In genomic region chr3:175002732-175003143, GRCh38 we compare ENCODE assay signal across 20 cellular contexts.
DNase-seq lines count a peak whose midpoint lies in the region; ATAC-seq and TF ChIP-seq lines count a peak whose summit lies in the region.
"Had no signal": no experiment of that assay in that cellular context is flagged by ENCODE, and none has a peak within 500 bp of the region (broad histone marks: within the 10 kb centered on the region; RNA-seq: fewer than 3 reads in every experiment).

No MANE protein-coding gene starts in this region.

- WGBS in hepatocyte (ENCODE audit: low lambda C conversion rate, missing lambda C conversion rate): 64% methylated on average over 1 of the region's 1 CpG

- peak overlapping the region; percentile 18 for H3K27ac ChIP-seq in hepatocyte
- H3K27ac ChIP-seq: gastrocnemius medialis, vagina had no signal

- DNase-seq in AG08396 (ENCODE audit: low spot score): peak; percentile 55
- peak; percentile 13 for DNase-seq in HT1080 (ENCODE audit: low read depth)
- peak; percentile 83 for DNase-seq in astrocyte of the spinal cord (ENCODE audit: low read depth, low spot score)
- DNase-seq in hepatocyte (ENCODE audit: low spot score): peak; percentile 35
- DNase-seq in omental fat pad (ENCODE audit: low spot score): no peak
- no peak for DNase-seq in stimulated activated naive CD8-positive, alpha-beta T cell treated with anti-CD3 and anti-CD28 coated beads, Interleukin-15, amount 100 ng/mL, for 72 hours
- no peak for DNase-seq in DMS114 treated with DMSO at 0.1 percent for 48 hours (lab: John Stamatoyannopoulos, UW; ENCODE audit: unreplicated experiment)
- DNase-seq: activated CD4-positive, alpha-beta T cell treated with anti-CD3 and anti-CD28 coated beads for 4 hours; activated T-cell treated with anti-CD3 and anti-CD28 coated beads, Interleukin-2, amount 50 U/mL, for 72 hours; DMS53; gastrocnemius medialis; immature natural killer cell; MV-4-11; occipital lobe had no signal

- H3K4me1 ChIP-seq in hepatocyte (ENCODE audit: insufficient read depth): no peaks in the 10 kb centered on the region
- H3K4me1 ChIP-seq: gastrocnemius medialis, vagina had no signal

- H3K9me3 Mint-ChIP-seq in stimulated activated naive CD8-positive, alpha-beta T cell treated with anti-CD3 and anti-CD28 coated beads, Interleukin-15, amount 100 ng/mL, for 72 hours: peaks cover 5 to 14% of the 10 kb centered on the region in 2 donors
- H3K9me3 Mint-ChIP-seq: mesothelial cell of epicardium; stimulated activated naive CD8-positive, alpha-beta T cell treated with anti-CD3 and anti-CD28 coated beads, Interleukin-15, Interleukin-2, amounts not matched to agents 100 ng/mL and 50 ng/mL, for 24 hours had no signal

- H4K20me1 ChIP-seq in hepatocyte (ENCODE audit: insufficient read depth, poor library complexity, severe bottlenecking): no peaks in the 10 kb centered on the region

- no peaks in the 10 kb centered on the region for H3K27me3 Mint-ChIP-seq in stimulated activated naive CD8-positive, alpha-beta T cell treated with anti-CD3 and anti-CD28 coated beads, Interleukin-15, amount 100 ng/mL, for 72 hours
- H3K27me3 Mint-ChIP-seq: B cell; stimulated activated naive CD8-positive, alpha-beta T cell treated with anti-CD3 and anti-CD28 coated beads, Interleukin-15, Interleukin-2, amounts not matched to agents 100 ng/mL and 50 ng/mL, for 24 hours had no signal

- H3K27me3 ChIP-seq in hepatocyte: no peaks in the 10 kb centered on the region
- H3K27me3 ChIP-seq: gastrocnemius medialis, vagina had no signal

- H3K36me3 ChIP-seq in hepatocyte (replicated peaks; ENCODE audit: insufficient read depth, low read depth): no peaks in the 10 kb centered on the region
- H3K36me3 ChIP-seq: gastrocnemius medialis, vagina had no signal

- no peak overlapping the region for H3K4me3 Mint-ChIP-seq in stimulated activated naive CD8-positive, alpha-beta T cell treated with anti-CD3 and anti-CD28 coated beads, Interleukin-15, amount 100 ng/mL, for 72 hours
- H3K4me3 Mint-ChIP-seq: activated T-cell treated with anti-CD3 and anti-CD28 coated beads, Interleukin-2, amount 50 U/mL, for 72 hours; B cell; immature natural killer cell; mesothelial cell of epicardium; stimulated activated naive CD8-positive, alpha-beta T cell treated with anti-CD3 and anti-CD28 coated beads, Interleukin-15, Interleukin-2, amounts not matched to agents 100 ng/mL and 50 ng/mL, for 24 hours had no signal

- H3K4me2 ChIP-seq in hepatocyte: no peak overlapping the region

- H3K9me2 ChIP-seq in hepatocyte (replicated peaks; ENCODE audit: insufficient read depth): no peaks in the 10 kb centered on the region

- no peak for TF ChIP-seq CTCF in astrocyte of the spinal cord (IDR thresholded peaks at IDR 0.05; ENCODE audit: low read depth, low read length)
- TF ChIP-seq CTCF in hepatocyte (IDR thresholded peaks at IDR 0.05; ENCODE audit: poor library complexity): no peak
- TF ChIP-seq CTCF in omental fat pad (IDR thresholded peaks at IDR 0.05): no peak

- no peak overlapping the region for H3K4me3 ChIP-seq in astrocyte of the spinal cord (ENCODE audit: low read depth, low read length)
- H3K4me3 ChIP-seq in hepatocyte: no peak overlapping the region
- H3K4me3 ChIP-seq: gastrocnemius medialis, GM12878, vagina had no signal

- H3K27ac Mint-ChIP-seq in stimulated activated naive CD8-positive, alpha-beta T cell treated with anti-CD3 and anti-CD28 coated beads, Interleukin-15, amount 100 ng/mL, for 72 hours: no peak overlapping the region
- H3K27ac Mint-ChIP-seq: activated T-cell treated with anti-CD3 and anti-CD28 coated beads, Interleukin-2, amount 50 U/mL, for 72 hours; B cell; immature natural killer cell; mesothelial cell of epicardium; stimulated activated naive CD8-positive, alpha-beta T cell treated with anti-CD3 and anti-CD28 coated beads, Interleukin-15, Interleukin-2, amounts not matched to agents 100 ng/mL and 50 ng/mL, for 24 hours had no signal

- in situ Hi-C loops in astrocyte of the spinal cord (cut with HindIII; ENCODE audit: low sequenced_read_pairs): no loop called here

- H3K79me2 ChIP-seq in hepatocyte: no peaks in the 10 kb centered on the region

- no peak overlapping the region for H2AFZ ChIP-seq in hepatocyte

- no peaks in the 10 kb centered on the region for H3K9me3 ChIP-seq in hepatocyte (ENCODE audit: low read depth)
- H3K9me3 ChIP-seq: gastrocnemius medialis, vagina had no signal

- no peaks in the 10 kb centered on the region for H3K4me1 Mint-ChIP-seq in stimulated activated naive CD8-positive, alpha-beta T cell treated with anti-CD3 and anti-CD28 coated beads, Interleukin-15, amount 100 ng/mL, for 72 hours
- H3K4me1 Mint-ChIP-seq: B cell, immature natural killer cell had no signal

- ATAC-seq in omental fat pad (ENCODE audit: low FRiP score) (no peak), GM19463 (IDR thresholded peaks at IDR 0.05; ENCODE audit: unreplicated experiment) (no peak)
- ATAC-seq in stimulated activated naive CD8-positive, alpha-beta T cell treated with anti-CD3 and anti-CD28 coated beads, Interleukin-15, amount 100 ng/mL, for 72 hours: no peak
- ATAC-seq: activated T-cell treated with anti-CD3 and anti-CD28 coated beads, Interleukin-2, amount 50 U/mL, for 72 hours; gastrocnemius medialis; GM12878 had no signal

Comparison
In these comparisons a context has a peak if more than half of its experiments do, and no peak if none do; other contexts are left out.
1. DNase-seq: peak in AG08396 (single experiment), HT1080 (single experiment), astrocyte of the spinal cord (single experiment) and hepatocyte (single experiment); none in omental fat pad (single experiment), stimulated activated naive CD8-positive, alpha-beta T cell treated with anti-CD3 and anti-CD28 coated beads, Interleukin-15, amount 100 ng/mL, for 72 hours (0 of 2) and DMS114 treated with DMSO at 0.1 percent for 48 hours (single experiment).